In the genomic region with DNA sequence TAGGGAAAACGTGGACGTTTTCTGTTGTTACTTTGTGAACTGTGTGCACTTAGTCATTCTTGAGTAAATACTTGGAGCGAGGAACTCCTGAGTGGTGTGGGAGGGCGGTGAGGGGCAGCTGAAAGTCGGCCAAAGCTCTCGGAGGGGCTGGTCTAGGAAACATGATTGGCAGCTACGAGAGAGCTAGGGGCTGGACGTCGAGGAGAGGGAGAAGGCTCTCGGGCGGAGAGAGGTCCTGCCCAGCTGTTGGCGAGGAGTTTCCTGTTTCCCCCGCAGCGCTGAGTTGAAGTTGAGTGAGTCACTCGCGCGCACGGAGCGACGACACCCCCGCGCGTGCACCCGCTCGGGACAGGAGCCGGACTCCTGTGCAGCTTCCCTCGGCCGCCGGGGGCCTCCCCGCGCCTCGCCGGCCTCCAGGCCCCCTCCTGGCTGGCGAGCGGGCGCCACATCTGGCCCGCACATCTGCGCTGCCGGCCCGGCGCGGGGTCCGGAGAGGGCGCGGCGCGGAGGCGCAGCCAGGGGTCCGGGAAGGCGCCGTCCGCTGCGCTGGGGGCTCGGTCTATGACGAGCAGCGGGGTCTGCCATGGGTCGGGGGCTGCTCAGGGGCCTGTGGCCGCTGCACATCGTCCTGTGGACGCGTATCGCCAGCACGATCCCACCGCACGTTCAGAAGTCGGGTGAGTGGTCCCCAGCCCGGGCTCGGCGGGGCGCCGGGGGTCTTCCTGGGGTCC, we compare ENCODE assay signal across 8 cellular contexts. TPM values are rescaled to one million over a fixed set of nuclear protein-coding genes. Genes with fewer than 3 reads are reported as not detected.
DNase-seq lines count a peak whose midpoint lies in the region; ATAC-seq, FAIRE-seq and TF ChIP-seq lines count a peak whose summit lies in the region.

A gene (plus strand): TSS at position 301 of the 731 bp plus-strand sequence. CDS start 283 bp downstream, at position 584.

- H3K79me1 ChIP-seq in H1 (ENCODE audit: low read depth, low read length), result peaks cover 10% of the 10 kb centered on the region

- no peak within 1 kb of the TSS for H3K14ac ChIP-seq in H1 (ENCODE audit: insufficient read length)

- peak within 1 kb of the TSS; percentile 96 for H3K4me3 Mint-ChIP-seq in memory B cell

- peak within 1 kb of the TSS; percentile 93 for H2AFZ ChIP-seq in H1 (ENCODE audit: low read length)

- H3K9me3 ChIP-seq in H1 (ENCODE audit: insufficient read depth in 2 of 2, low read depth in 1 of 2, low read length in 1 of 2), result no peaks in the 10 kb centered on the region

- peak within 1 kb of the TSS; percentile 91 for H4K8ac ChIP-seq in H1 (ENCODE audit: extremely low read depth, insufficient read depth, low read length)

- peak within 1 kb of the TSS; percentile 98 for H3K27ac Mint-ChIP-seq in memory B cell

- DNase-seq in AG04449 (ENCODE audit: low read depth, low spot score) (peak; percentile 86), NOMO-1 treated with DMSO at 0.1 percent for 48 hours (lab: John Stamatoyannopoulos, UW; ENCODE audit: unreplicated experiment) (peak; percentile 90), H1 (ENCODE audit: low read depth in 1 of 2, low spot score in 2 of 2) (peak; percentile 60 to 77), memory B cell (ENCODE audit: low spot score in 2 of 2) (peak; percentile 69 to 77)
- peak; percentile 68 for DNase-seq in stimulated activated CD8-positive, alpha-beta memory T cell treated with anti-CD3 and anti-CD28 coated beads, Interleukin-12 subunit alpha, Interleukin-12 subunit beta, amount 100 ng/mL, for 24 hours (ENCODE audit: extremely low read depth)

- ATAC-seq in GM18867 (IDR thresholded peaks at IDR 0.05; ENCODE audit: unreplicated experiment) (peak; percentile 89), HG03103 (IDR thresholded peaks at IDR 0.05; ENCODE audit: low read depth, unreplicated experiment) (peak; percentile 71), memory B cell (ENCODE audit: low read depth) (peak; percentile 66)

- peaks cover 0 to 3% (median 0%) of the 10 kb centered on the region in 4 experiments; a peak in 1 of 7 replicates for H3K27me3 ChIP-seq in H1 (replicated peaks in 1 of 4; ENCODE audit: control insufficient read depth in 3 of 4, extremely low read depth in 1 of 4, insufficient read depth in 3 of 4, low read length in 3 of 4)

- H3K18ac ChIP-seq in H1 (ENCODE audit: extremely low read depth, low read length), result peak within 1 kb of the TSS; percentile 84

- no peak within 1 kb of the TSS for H3K23ac ChIP-seq in H1 (ENCODE audit: insufficient read length)

- no peaks in the 10 kb centered on the region for H3K9me3 Mint-ChIP-seq in memory B cell

- peaks cover 0 to 3% of the 10 kb centered on the region in 2 experiments for H4K20me1 ChIP-seq in H1 (replicated peaks in 1 of 2; ENCODE audit: control insufficient read depth in 1 of 2, insufficient read depth in 2 of 2, low read length in 2 of 2)

- TF ChIP-seq EP300 in H1 (IDR thresholded peaks at IDR 0.05; ENCODE audit: borderline replicate concordance in 1 of 2, low read depth in 2 of 2, low read length in 2 of 2), result no peak

- peak within 1 kb of the TSS; percentile 36 for H4K5ac ChIP-seq in H1 (ENCODE audit: insufficient read length, low read depth, low read length)

- H2BK5ac ChIP-seq in H1 (ENCODE audit: low read depth, low read length), result peak within 1 kb of the TSS; percentile 62; the same call in 1 of the 2 replicates

- TF ChIP-seq RAD21 in H1 (IDR thresholded peaks at IDR 0.05 in 1 of 2, conservative IDR thresholded peaks at IDR 0.05 in 1 of 2; ENCODE audit: low read depth in 2 of 2, low read length in 2 of 2), result no peak

- peak within 1 kb of the TSS; percentile 85 for H3K4me3 ChIP-seq in AG04449 (ENCODE audit: low read depth, low read length)
- H3K4me3 ChIP-seq in H1 (ENCODE audit: extremely low read depth in 1 of 4, insufficient read depth in 2 of 4, low read depth in 3 of 4, low read length in 4 of 4), result peak within 1 kb of the TSS; percentile 68 to 93 (median 75)

- no peak within 1 kb of the TSS for H2BK12ac ChIP-seq in H1 (ENCODE audit: low read depth, low read length)

- H3K4ac ChIP-seq in H1 (replicated peaks; ENCODE audit: insufficient read length, low read depth, low read length), result peak within 1 kb of the TSS; percentile 74

- H2BK15ac ChIP-seq in H1 (ENCODE audit: low read length), result 0 out of 2 replicates have a peak within 1 kb of the TSS, but pooled peaks have one; percentile 62

- WGBS in H1 (ENCODE audit: extremely low coverage in 1 of 2, insufficient coverage in 1 of 2, insufficient read length in 1 of 2, insufficient replicate concordance in 2 of 2, low coverage in 1 of 2, low lambda C conversion rate in 2 of 2, missing lambda C conversion rate in 1 of 2), 2 experiments, result 3% methylated on average over 68 of the region's 71 CpGs; no CpG with 5 or more reads in 1 of the 2 experiments

- H3K79me2 ChIP-seq in H1 (ENCODE audit: control insufficient read depth in 1 of 2, insufficient read depth in 2 of 2, low read length in 2 of 2), result peaks cover 0 to 41% of the 10 kb centered on the region in 2 experiments; a peak in 3 of 4 replicates

- no peak for FAIRE-seq in H1 (lab: Jason Lieb, UNC)

- H2BK120ac ChIP-seq in H1 (replicated peaks; ENCODE audit: low read depth, low read length), result no peak within 1 kb of the TSS

- CTCF ChIA-PET in AG04449 (lab: Yijun Ruan, JAX) (interaction anchor here (0.6 to 1.1 kb wide), 7 partner anchors 9 to 564 kb away, joined by 3 to 4 read pairs (median 3); no protein-coding TSS in a partner anchor), H1 (lab: Charles Lee; ENCODE audit: partially characterized antibody) (interaction anchor here (0.7 kb wide), 1 partner anchor 564 kb away, joined by 3 read pairs; no protein-coding TSS in a partner anchor)
- CTCF ChIA-PET in activated CD8-positive, alpha-beta memory T cell treated with anti-CD3 and anti-CD28 coated beads for 36 hours (lab: Charles Lee), result interaction anchor here (0.8 to 1.9 kb wide), 5 partner anchors 10 to 25 kb away, joined by 4 to 7 read pairs (median 4); no protein-coding TSS in a partner anchor

- peak within 1 kb of the TSS; percentile 56 to 74 (median 66) for H3K9ac ChIP-seq in H1 (replicated peaks in 1 of 4; ENCODE audit: extremely low read depth in 1 of 4, low read depth in 3 of 4, low read length in 3 of 4)

- peaks cover 6% of the 10 kb centered on the region for H3K36me3 Mint-ChIP-seq in memory B cell

- H2AK5ac ChIP-seq in H1 (ENCODE audit: low read depth, low read length), result no peak within 1 kb of the TSS; the same call in 1 of the 2 replicates

- H2BK20ac ChIP-seq in H1 (ENCODE audit: low read length), result no peak within 1 kb of the TSS

- POLR2A ChIA-PET in AG04449 (lab: Yijun Ruan, JAX) (interaction anchor here (0.7 to 1.9 kb wide), 8 partner anchors 18 to 408 kb away, joined by 3 to 6 read pairs (median 3); no protein-coding TSS in a partner anchor), H1 (lab: Charles Lee; ENCODE audit: partially characterized antibody) (interaction anchor here (0.6 to 1.6 kb wide), 9 partner anchors 10 to 89 kb away, joined by 3 to 4 read pairs (median 3); no protein-coding TSS in a partner anchor)
- POLR2A ChIA-PET in activated CD8-positive, alpha-beta memory T cell treated with anti-CD3 and anti-CD28 coated beads for 36 hours (lab: Charles Lee), result interaction anchor here (0.7 to 3.8 kb wide), 11 partner anchors 10 to 60 kb away, joined by 3 to 24 read pairs (median 4); no protein-coding TSS in a partner anchor

- no peak within 1 kb of the TSS for H3K27ac ChIP-seq in H1 (ENCODE audit: low read depth, low read length)

- H3K4me2 ChIP-seq in H1 (ENCODE audit: insufficient read depth in 1 of 2, low read depth in 2 of 2, low read length in 2 of 2), result peak within 1 kb of the TSS; percentile 79 to 96

- peak in 1 of 2 experiments; percentile 23; a peak in 2 of 3 replicates for TF ChIP-seq POLR2A in H1 (IDR thresholded peaks at IDR 0.05; ENCODE audit: control extremely low read depth in 1 of 2, low read depth in 2 of 2, low read length in 2 of 2)

- TF ChIP-seq CTCF in AG04449 (IDR thresholded peaks at IDR 0.05; ENCODE audit: insufficient read depth, low read length, missing control alignments), result peak; percentile 27
- 0 out of 4 replicates have a peak, but pooled peaks of 1 of the 3 experiments have one; percentile 23 for TF ChIP-seq CTCF in H1 (IDR thresholded peaks at IDR 0.05; ENCODE audit: control extremely low read depth in 1 of 3, insufficient read depth in 1 of 3, low read depth in 1 of 3, low read length in 3 of 3)

- H3K4me1 ChIP-seq in H1 (replicated peaks in 1 of 4; ENCODE audit: control insufficient read depth in 3 of 4, insufficient read depth in 4 of 4, low read length in 3 of 4), result peaks cover 0 to 7% (median 2%) of the 10 kb centered on the region in 4 experiments; a peak in 5 of 7 replicates

- no peaks in the 10 kb centered on the region for H3K27me3 Mint-ChIP-seq in memory B cell

- H3K36me3 ChIP-seq in H1 (ENCODE audit: control insufficient read depth in 2 of 4, insufficient read depth in 4 of 4, low read length in 3 of 4), result no peaks in the 10 kb centered on the region

- peak within 1 kb of the TSS; percentile 55 for H3K56ac ChIP-seq in H1 (replicated peaks; ENCODE audit: insufficient read length, low read depth, low read length)

- H4K91ac ChIP-seq in H1 (replicated peaks; ENCODE audit: insufficient read length, low read length), result peak within 1 kb of the TSS; percentile 49

- H3K4me1 Mint-ChIP-seq in memory B cell, result peaks cover 39% of the 10 kb centered on the region

- H3K23me2 ChIP-seq in H1 (ENCODE audit: low read depth, low read length), result peaks cover 6% of the 10 kb centered on the region; the same call in 1 of the 2 replicates

TF ChIP-seq in H1, 55 proteins besides CTCF, POLR2A, EP300 and RAD21 (continues in another document):
- no peak for TF ChIP-seq RNF2 (IDR thresholded peaks at IDR 0.05; ENCODE audit: borderline replicate concordance, low read depth, low read length, missing control alignments, poor library complexity, severe bottlenecking)
- TF ChIP-seq POU5F1 (IDR thresholded peaks at IDR 0.05; ENCODE audit: low read depth, low read length), result no peak
- 0 out of 4 replicates have a peak, but pooled peaks of 1 of the 2 experiments have one; percentile 59 for TF ChIP-seq SIN3A (conservative IDR thresholded peaks at IDR 0.05 in 1 of 2, IDR thresholded peaks at IDR 0.05 in 1 of 2; ENCODE audit: low read depth in 1 of 2, low read length in 2 of 2)
- no peak for TF ChIP-seq KDM5A (IDR thresholded peaks at IDR 0.05; ENCODE audit: low read length)
- no peak; the same call in 1 of the 2 replicates for TF ChIP-seq TBP (IDR thresholded peaks at IDR 0.05; ENCODE audit: low read depth, low read length)
- TF ChIP-seq SIRT6 (IDR thresholded peaks at IDR 0.05; ENCODE audit: low read length), result no peak

RNA-seq across cellular contexts. Expression of the gene that starts here (rescaled TPM):
- 10 to 100 TPM; 58.9 to 60.3 TPM for total RNA-seq in activated CD8-positive, alpha-beta memory T cell treated with anti-CD3 and anti-CD28 coated beads for 36 hours
- 6.7 and 7.4 TPM in 2 replicates for total RNA-seq in H1 (2021; fragmentation: NEBNext Ultra II Directional; extraction: Animal tissue kit (Norgen Biotek cat#: 25700))
- 3.6 and 4.2 TPM in 2 replicates for polyA plus RNA-seq in H1 (2011; rRNA removed)
- polyA plus RNA-seq in H1 (2011; cell fraction: cytosol; rRNA removed), result 4.2 TPM
- polyA plus RNA-seq in H1 (2011; cell fraction: nucleus; rRNA removed), result 5.1 TPM
- 3.4 to 4.3 TPM (median 4.2 TPM) in 4 replicates for polyA plus RNA-seq in H1 (2012, experiment 1 of 2)
- polyA plus RNA-seq in H1 (2012, experiment 2 of 2), result 0.56 TPM
- 9.3 TPM for polyA plus RNA-seq in H1 (2013, experiment 1 of 2)
- 11.1 TPM for polyA plus RNA-seq in H1 (2013, experiment 2 of 2)
- 16.0 and 17.2 TPM in 2 replicates for polyA minus RNA-seq in H1 (2011; rRNA and poly(A)+ RNA removed)
- polyA minus RNA-seq in H1 (2011; cell fraction: cytosol; rRNA and poly(A)+ RNA removed), result 4.8 TPM
- polyA minus RNA-seq in H1 (2011; cell fraction: nucleus; rRNA and poly(A)+ RNA removed), result 15.0 TPM
